In genomic region chr20:50308166-50308512, GRCh38 we compare ENCODE assay signal across 10 cellular contexts.
A peak's percentile ranks its signal among the peaks of the same experiment; 100 is the strongest.
DNase-seq lines count a peak whose midpoint lies in the region; ATAC-seq and TF ChIP-seq lines count a peak whose summit lies in the region.
"Had no signal": no experiment of that assay in that cellular context is flagged by ENCODE, and none has a peak within 500 bp of the region (broad histone marks: within the 10 kb centered on the region; RNA-seq: fewer than 3 reads in every experiment).

No MANE protein-coding gene starts in this region.

- no peaks in the 10 kb centered on the region for H3K36me3 ChIP-seq in OCI-LY7 (ENCODE audit: insufficient read depth, low read length)
- no peaks in the 10 kb centered on the region for H3K36me3 ChIP-seq in lung (ENCODE audit: control insufficient read depth in 2 of 2, insufficient read depth in 2 of 2, low read length in 2 of 2)
- no peaks in the 10 kb centered on the region for H3K36me3 ChIP-seq in subcutaneous abdominal adipose tissue (ENCODE audit: control insufficient read depth in 5 of 5, insufficient read depth in 5 of 5, low read length in 5 of 5)

- H3K4me2 ChIP-seq in OCI-LY7 (ENCODE audit: low read length): peak overlapping the region; percentile 2; the same call in 1 of the 2 replicates

- H3K9me3 ChIP-seq in OCI-LY7 (ENCODE audit: low read length): no peaks in the 10 kb centered on the region
- H3K9me3 ChIP-seq in lung (ENCODE audit: control insufficient read depth in 2 of 2, insufficient read depth in 1 of 2, low read length in 1 of 2): no peaks in the 10 kb centered on the region
- H3K9me3 ChIP-seq in subcutaneous abdominal adipose tissue (ENCODE audit: control insufficient read depth in 5 of 5, low read length in 5 of 5): no peaks in the 10 kb centered on the region

- H3K36me3 Mint-ChIP-seq in MCF 10A (ENCODE audit: insufficient read depth, unreplicated experiment): peaks cover 6% of the 10 kb centered on the region

- BruUV-seq in OCI-LY7 (replicated peaks; lab: Mats Ljungman, UMichigan): no TSS peak
- BruUV-seq in MCF 10A (replicated peaks; lab: Mats Ljungman, UMichigan): TSS peak; percentile 92

- no peaks in the 10 kb centered on the region for H3K9me2 ChIP-seq in OCI-LY7 (ENCODE audit: insufficient read depth, low read length)

- peaks cover 64% of the 10 kb centered on the region for H3K4me1 Mint-ChIP-seq in MCF 10A (ENCODE audit: insufficient read depth, unreplicated experiment)
- H3K4me1 Mint-ChIP-seq: activated T-helper 17 cell treated with anti-CD3 and anti-CD28 coated beads, Interleukin-2, amount 50 U/mL, for 72 hours had no signal

- CTCF ChIA-PET in OCI-LY7 (lab: Charles Lee; ENCODE audit: unreplicated experiment): no interaction called here
- CTCF ChIA-PET in MCF 10A (lab: Yijun Ruan, JAX): interaction anchor here (0.7 to 1.7 kb wide), 7 partner anchors 25 to 192 kb away, joined by 3 to 8 read pairs (median 4); no protein-coding TSS in a partner anchor
- CTCF ChIA-PET in HEK293T (lab: Yijun Ruan, JAX): no interaction called here

- no peak for TF ChIP-seq CTCF in OCI-LY7 (conservative IDR thresholded peaks at IDR 0.05; ENCODE audit: low read length)
- TF ChIP-seq CTCF in MCF 10A (IDR thresholded peaks at IDR 0.05; ENCODE audit: unreplicated experiment): no peak
- no peak for TF ChIP-seq CTCF in lung (IDR thresholded peaks at IDR 0.05; ENCODE audit: control extremely low read depth, extremely low read depth)

- intact Hi-C loops in OCI-LY7 (cut with micrococcal nuclease; ENCODE audit: unreplicated experiment): no loop called here
- intact Hi-C loops in MCF 10A (cut with micrococcal nuclease): loop anchor here (1.0 to 10.0 kb wide), 2 partner anchors 117 to 157 kb away; no protein-coding TSS in a partner anchor

- no peaks in the 10 kb centered on the region for H4K20me1 ChIP-seq in OCI-LY7 (ENCODE audit: insufficient read depth, low read length)

- H3K27me3 ChIP-seq in lung (ENCODE audit: control insufficient read depth, insufficient read depth): no peaks in the 10 kb centered on the region
- no peaks in the 10 kb centered on the region for H3K27me3 ChIP-seq in subcutaneous abdominal adipose tissue (ENCODE audit: control insufficient read depth in 5 of 5, insufficient read depth in 4 of 5, low read length in 5 of 5)

- WGBS in lung, 2 donors: 42 to 51% methylated on average over 3 of the region's 3 CpGs

- peak overlapping the region in 2 of 5 donors; percentile 21 to 31 for H3K9ac ChIP-seq in subcutaneous abdominal adipose tissue (ENCODE audit: low read length in 5 of 5)

- H3K27ac ChIP-seq in OCI-LY7 (ENCODE audit: low read depth, low read length, poor library complexity, severe bottlenecking): no peak overlapping the region
- H3K27ac ChIP-seq in lung (ENCODE audit: low read depth in 1 of 2, low read length in 1 of 2): peak overlapping the region; percentile 75 to 82
- peak overlapping the region; percentile 84 for H3K27ac ChIP-seq in subcutaneous abdominal adipose tissue (ENCODE audit: low read depth, low read length)
- H3K27ac ChIP-seq: VCaP had no signal

- H3K79me2 ChIP-seq in OCI-LY7 (ENCODE audit: insufficient read depth, low read depth, low read length): no peaks in the 10 kb centered on the region

- POLR2A ChIA-PET in OCI-LY7 (lab: Charles Lee): no interaction called here
- POLR2A ChIA-PET in MCF 10A (lab: Yijun Ruan, JAX): interaction anchor here (0.7 to 7.4 kb wide), 10 partner anchors 12 to 652 kb away, joined by 3 to 43 read pairs (median 5); partner anchors contain the start of gene CEBPB
- POLR2A ChIA-PET in HEK293T (lab: Yijun Ruan, JAX): no interaction called here

- peak; percentile 7 for DNase-seq in OCI-LY7 (ENCODE audit: low spot score)
- DNase-seq in MCF 10A (ENCODE audit: unreplicated experiment): no peak
- no peak for DNase-seq in lung (ENCODE audit: low spot score)
- no peak for DNase-seq in NCI-H1436 treated with DMSO at 0.1 percent for 48 hours (lab: John Stamatoyannopoulos, UW)
- no peak for DNase-seq in DMS 273 treated with DMSO at 0.1 percent for 48 hours (lab: John Stamatoyannopoulos, UW)
- DNase-seq in HEK293T (ENCODE audit: extremely low spot score): no peak
- DNase-seq in NCI-H1930 (lab: John Stamatoyannopoulos, UW): no peak

- peak overlapping the region; percentile 91 for H2AFZ ChIP-seq in OCI-LY7 (ENCODE audit: low read length)

- H3K4me3 ChIP-seq in OCI-LY7 (ENCODE audit: low read depth, low read length, poor library complexity, severe bottlenecking): no peak overlapping the region
- no peak overlapping the region for H3K4me3 ChIP-seq in lung
- peak overlapping the region in 2 of 5 donors; percentile 1 to 22 for H3K4me3 ChIP-seq in subcutaneous abdominal adipose tissue (ENCODE audit: low read depth in 1 of 5, low read length in 5 of 5)

- H3K27me3 Mint-ChIP-seq in MCF 10A (ENCODE audit: insufficient read depth, unreplicated experiment): no peaks in the 10 kb centered on the region

- no peak for ATAC-seq in lung (ENCODE audit: insufficient read depth, low FRiP score)
- ATAC-seq: activated T-helper 17 cell treated with anti-CD3 and anti-CD28 coated beads, Interleukin-2, amount 50 U/mL, for 72 hours had no signal

- H3K4me1 ChIP-seq in OCI-LY7 (ENCODE audit: insufficient read depth, low read length, poor library complexity, severe bottlenecking) (peaks cover 10% of the 10 kb centered on the region), lung (ENCODE audit: control insufficient read depth in 2 of 2, insufficient read depth in 2 of 2, low read length in 2 of 2) (peaks cover 6 to 38% of the 10 kb centered on the region in 2 donors), subcutaneous abdominal adipose tissue (ENCODE audit: control insufficient read depth in 5 of 5, insufficient read depth in 5 of 5, low read length in 5 of 5) (peaks cover 30 to 79% (median 61%) of the 10 kb centered on the region in 5 donors)

- H3K27ac Mint-ChIP-seq in MCF 10A (ENCODE audit: low read depth, unreplicated experiment): peak overlapping the region; percentile 49
- H3K27ac Mint-ChIP-seq: activated T-helper 17 cell treated with anti-CD3 and anti-CD28 coated beads, Interleukin-2, amount 50 U/mL, for 72 hours had no signal

- peaks cover 2% of the 10 kb centered on the region for H3K9me3 Mint-ChIP-seq in MCF 10A (ENCODE audit: unreplicated experiment)
- H3K9me3 Mint-ChIP-seq: activated T-helper 17 cell treated with anti-CD3 and anti-CD28 coated beads, Interleukin-2, amount 50 U/mL, for 72 hours had no signal

- H3K4me3 Mint-ChIP-seq in MCF 10A (ENCODE audit: unreplicated experiment): no peak overlapping the region
- H3K4me3 Mint-ChIP-seq: activated T-helper 17 cell treated with anti-CD3 and anti-CD28 coated beads, Interleukin-2, amount 50 U/mL, for 72 hours had no signal

TF ChIP-seq in HEK293T, 16 proteins besides CTCF, POLR2A, EP300 and RAD21:
- TF ChIP-seq FOXK2 (IDR thresholded peaks at IDR 0.05) (no peak), FOXA1 (IDR thresholded peaks at IDR 0.05) (no peak)
